Comparison of ENCODE assay signal across 13 cellular contexts in the genomic region with DNA sequence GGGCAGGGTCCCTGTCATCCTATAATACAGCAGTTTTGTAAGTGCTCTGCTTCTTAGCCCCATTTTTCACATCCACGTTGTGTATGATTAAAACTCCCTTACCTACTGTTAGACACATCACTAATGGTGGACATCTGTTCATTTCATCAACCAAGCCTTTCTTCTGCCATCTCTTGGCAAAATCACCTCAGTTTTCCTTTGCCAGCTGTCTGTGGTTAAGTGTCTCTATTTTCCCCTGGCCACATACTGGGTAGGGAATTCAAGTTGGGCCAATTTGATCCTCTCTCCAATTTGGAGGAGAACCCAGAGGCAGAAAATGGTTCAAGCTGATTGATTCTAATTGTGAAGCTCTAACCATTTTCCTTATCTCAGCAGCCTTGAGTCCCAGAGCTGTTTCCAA.
DNase-seq lines count a peak whose midpoint lies in the region; TF ChIP-seq lines count a peak whose summit lies in the region.
"Had no signal": no experiment of that assay in that cellular context is flagged by ENCODE, and none has a peak within 500 bp of the region (broad histone marks: within the 10 kb centered on the region; RNA-seq: fewer than 3 reads in every experiment).

No MANE protein-coding gene starts in this region.

- no peak overlapping the region for H3K4me3 Mint-ChIP-seq in type B pancreatic cell
- H3K4me3 Mint-ChIP-seq: CD4-positive, alpha-beta T cell had no signal

- H3K27me3 Mint-ChIP-seq in type B pancreatic cell: no peaks in the 10 kb centered on the region
- H3K27me3 Mint-ChIP-seq: CD4-positive, alpha-beta T cell had no signal

- H3K27ac Mint-ChIP-seq in type B pancreatic cell: no peak overlapping the region
- H3K27ac Mint-ChIP-seq: CD4-positive, alpha-beta T cell had no signal

- no peaks in the 10 kb centered on the region for H3K9me3 Mint-ChIP-seq in type B pancreatic cell

- H3K4me1 Mint-ChIP-seq in type B pancreatic cell (ENCODE audit: unreplicated experiment): no peaks in the 10 kb centered on the region

- DNase-seq in NCI-H1694 treated with DMSO at 0.1 percent for 48 hours (lab: John Stamatoyannopoulos, UW) (peak; percentile 10), NCI-H69 (lab: John Stamatoyannopoulos, UW) (peak; percentile 61), myocyte (ENCODE audit: low read depth) (peak; percentile 83), type B pancreatic cell (ENCODE audit: extremely low spot score, unreplicated experiment) (no peak), NCI-H2107 treated with DMSO at 0.1 percent for 48 hours (lab: John Stamatoyannopoulos, UW; ENCODE audit: unreplicated experiment) (no peak)
- DNase-seq in stimulated activated CD4-positive, alpha-beta T cell treated with anti-CD3 and anti-CD28 coated beads, Interleukin-4, amount 100 ng/mL, for 1 hour: no peak
- DNase-seq: AML-193; Caco-2; CD4-positive, alpha-beta T cell; DMS79; GDM1; GM23248; HCEC 1CT had no signal

- TF ChIP-seq CTCF in type B pancreatic cell (conservative IDR thresholded peaks at IDR 0.05): no peak

- no peaks in the 10 kb centered on the region for H3K36me3 Mint-ChIP-seq in type B pancreatic cell

Comparison
In these comparisons a context has a peak if more than half of its experiments do, and no peak if none do; other contexts are left out.
1. DNase-seq: peak in NCI-H1694 treated with DMSO at 0.1 percent for 48 hours (single experiment), NCI-H69 (single experiment) and myocyte (single experiment); none in type B pancreatic cell (single experiment), stimulated activated CD4-positive, alpha-beta T cell treated with anti-CD3 and anti-CD28 coated beads, Interleukin-4, amount 100 ng/mL, for 1 hour (single experiment) and NCI-H2107 treated with DMSO at 0.1 percent for 48 hours (single experiment).